ENCODE assay signal across 8 cellular contexts in genomic region chr9:87479801-87480201, GRCh38. TPM values are rescaled to one million over a fixed set of nuclear protein-coding genes. Genes with fewer than 3 reads are reported as not detected.
DNase-seq lines count a peak whose midpoint lies in the region; ATAC-seq and TF ChIP-seq lines count a peak whose summit lies in the region.

No MANE protein-coding gene starts in this region.

- no peak overlapping the region for H3K4me3 ChIP-seq in osteoblast (ENCODE audit: insufficient read depth, low read length)

- ATAC-seq in stimulated activated naive CD8-positive, alpha-beta T cell treated with anti-CD3 and anti-CD28 coated beads, Interleukin-15, Interleukin-2, amounts not matched to agents 100 U/mL and 50 U/mL, for 24 hours: peak; percentile 55
- no peak for ATAC-seq in stimulated activated naive CD8-positive, alpha-beta T cell treated with anti-CD3 and anti-CD28 coated beads, Interleukin-15, amount 100 ng/mL, for 72 hours
- peak; percentile 95 for ATAC-seq in HG03060 (IDR thresholded peaks at IDR 0.05; ENCODE audit: low read depth, unreplicated experiment)

- no peaks in the 10 kb centered on the region for H3K4me1 ChIP-seq in osteoblast (ENCODE audit: insufficient read depth, low read length)

- TF ChIP-seq CTCF in osteoblast (IDR thresholded peaks at IDR 0.05; ENCODE audit: extremely low read depth, low read depth, low read length): no peak

- H3K4me3 Mint-ChIP-seq in stimulated activated naive CD8-positive, alpha-beta T cell treated with anti-CD3 and anti-CD28 coated beads, Interleukin-15, amount 100 ng/mL, for 72 hours: no peak overlapping the region

- H3K27ac Mint-ChIP-seq in stimulated activated naive CD8-positive, alpha-beta T cell treated with anti-CD3 and anti-CD28 coated beads, Interleukin-15, amount 100 ng/mL, for 72 hours: no peak overlapping the region

- no peaks in the 10 kb centered on the region for H3K36me3 ChIP-seq in osteoblast (ENCODE audit: insufficient read depth, low read length)

- H3K27ac ChIP-seq in osteoblast (ENCODE audit: low read depth, low read length): no peak overlapping the region

- H3K4me1 Mint-ChIP-seq in stimulated activated naive CD8-positive, alpha-beta T cell treated with anti-CD3 and anti-CD28 coated beads, Interleukin-15, amount 100 ng/mL, for 72 hours: peaks cover 6% of the 10 kb centered on the region

- no peaks in the 10 kb centered on the region for H3K79me2 ChIP-seq in osteoblast (ENCODE audit: insufficient read depth, low read length)

- H2AFZ ChIP-seq in osteoblast (ENCODE audit: low read length): no peak overlapping the region

- H3K9me3 Mint-ChIP-seq in stimulated activated naive CD8-positive, alpha-beta T cell treated with anti-CD3 and anti-CD28 coated beads, Interleukin-15, amount 100 ng/mL, for 72 hours: no peaks in the 10 kb centered on the region

- no peak for DNase-seq in stimulated activated naive CD8-positive, alpha-beta T cell treated with anti-CD3 and anti-CD28 coated beads, Interleukin-15, Interleukin-2, amounts not matched to agents 100 U/mL and 50 U/mL, for 24 hours
- DNase-seq in stimulated activated naive CD8-positive, alpha-beta T cell treated with anti-CD3 and anti-CD28 coated beads, Interleukin-15, amount 100 ng/mL, for 72 hours: no peak
- peak; percentile 71 for DNase-seq in SKM-1 (lab: John Stamatoyannopoulos, UW; ENCODE audit: unreplicated experiment)
- peak; percentile 85 for DNase-seq in osteoblast (ENCODE audit: insufficient read length, low spot score, missing footprints)
- DNase-seq in iPS-NIHi7 (ENCODE audit: extremely low spot score): no peak
- DNase-seq in kidney glomerular epithelial cell (lab: John Stamatoyannopoulos, UW): no peak
- no peak for DNase-seq in NCI-H345 treated with DMSO at 0.1 percent for 48 hours (lab: John Stamatoyannopoulos, UW; ENCODE audit: unreplicated experiment)

- peak overlapping the region; percentile 37 for H3K4me2 ChIP-seq in osteoblast (ENCODE audit: insufficient read depth, low read length)

- H4K20me1 ChIP-seq in osteoblast (ENCODE audit: insufficient read depth, low read length): no peaks in the 10 kb centered on the region

- no peaks in the 10 kb centered on the region for H3K9me3 ChIP-seq in osteoblast (ENCODE audit: low read depth, low read length)

- no peaks in the 10 kb centered on the region for H3K27me3 Mint-ChIP-seq in stimulated activated naive CD8-positive, alpha-beta T cell treated with anti-CD3 and anti-CD28 coated beads, Interleukin-15, amount 100 ng/mL, for 72 hours

- H3K27me3 ChIP-seq in osteoblast (ENCODE audit: insufficient read depth, low read length): no peaks in the 10 kb centered on the region

RNA-seq across cellular contexts. Expression of gene DAPK1, which starts 17.9 kb away (rescaled TPM):
- total RNA-seq in osteoblast: 42.7 and 55.4 TPM in 2 replicates

Comparison
In these comparisons a context has a peak if more than half of its experiments do, and no peak if none do; other contexts are left out.
1. DNase-seq: peak in SKM-1 (single experiment) and osteoblast (single experiment); none in stimulated activated naive CD8-positive, alpha-beta T cell treated with anti-CD3 and anti-CD28 coated beads, Interleukin-15, Interleukin-2, amounts not matched to agents 100 U/mL and 50 U/mL, for 24 hours (single experiment), stimulated activated naive CD8-positive, alpha-beta T cell treated with anti-CD3 and anti-CD28 coated beads, Interleukin-15, amount 100 ng/mL, for 72 hours (0 of 2), iPS-NIHi7 (single experiment), kidney glomerular epithelial cell (single experiment) and NCI-H345 treated with DMSO at 0.1 percent for 48 hours (single experiment).